Comparison of ENCODE assay signal across 8 cellular contexts in the genomic region with DNA sequence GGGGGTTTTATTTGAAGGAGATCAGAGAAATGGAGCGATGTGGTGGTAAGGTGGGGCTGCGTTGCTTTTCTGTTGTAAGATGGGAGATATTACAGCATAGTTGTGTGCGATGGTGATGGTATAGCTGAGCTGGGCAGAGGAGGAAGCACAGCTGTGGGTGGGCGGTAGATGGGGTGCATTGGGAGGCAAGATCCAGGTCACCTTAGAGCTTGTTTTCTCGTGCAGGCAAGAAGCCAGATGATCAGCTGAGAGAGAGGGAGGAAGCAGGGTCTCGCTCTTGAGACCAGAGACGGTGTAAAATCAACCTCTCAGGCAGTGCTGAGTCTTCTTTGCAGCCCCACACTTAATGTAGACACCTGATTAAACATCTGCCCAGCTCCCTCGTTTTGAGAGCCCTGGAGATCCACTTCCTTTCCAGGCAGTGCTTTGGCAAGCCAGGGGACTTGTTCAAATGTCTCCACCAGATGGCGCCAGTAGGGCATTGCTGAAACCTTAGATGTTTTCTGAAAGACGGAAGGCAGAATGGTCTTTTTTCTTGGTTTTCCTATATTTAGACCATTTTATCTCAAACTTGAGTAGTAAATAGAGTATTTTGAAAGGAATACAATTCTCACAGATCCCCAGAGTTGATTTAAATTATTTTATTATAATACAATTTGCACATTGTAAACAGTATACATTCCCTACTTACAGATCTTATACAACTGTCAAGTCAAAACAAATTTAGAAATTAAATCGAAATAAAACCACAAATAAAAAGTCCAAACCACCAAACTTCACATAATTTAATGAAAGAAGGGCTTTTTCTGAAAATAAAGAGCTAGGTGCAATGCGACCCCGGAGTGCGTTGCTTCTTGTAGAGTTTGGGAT. TPM values are rescaled to one million over a fixed set of nuclear protein-coding genes. Genes with fewer than 3 reads are reported as not detected.
DNase-seq lines count a peak whose midpoint lies in the region; ATAC-seq, FAIRE-seq and TF ChIP-seq lines count a peak whose summit lies in the region.

No MANE protein-coding gene starts in this region.

- no peaks in the 10 kb centered on the region for H3K36me3 ChIP-seq in mucosa of descending colon (ENCODE audit: low read depth)

- peak; percentile 59 for DNase-seq in GM04504 (ENCODE audit: low read depth)
- DNase-seq in HT1080 (ENCODE audit: low read depth), result peak; percentile 61
- peak; percentile 62 to 84 for DNase-seq in NOMO-1 (lab: John Stamatoyannopoulos, UW; ENCODE audit: unreplicated experiment in 2 of 2)
- DNase-seq in activated CD8-positive, alpha-beta memory T cell treated with anti-CD3 and anti-CD28 coated beads for 48 hours (ENCODE audit: low read depth in 2 of 3, low spot score in 2 of 3), result peak; percentile 24 to 51 (median 34)
- DNase-seq in mucosa of descending colon, result peak in 2 of 3 donors; percentile 77 to 92
- DNase-seq in stimulated activated CD8-positive, alpha-beta memory T cell treated with anti-CD3 and anti-CD28 coated beads, Interleukin-4, amount 100 ng/mL, for 24 hours (ENCODE audit: low read depth), result peak; percentile 58

- no peak overlapping the region for H3K4me3 ChIP-seq in mucosa of descending colon

- intact Hi-C loops in mucosa of descending colon (cut with DNase I, micrococcal nuclease), result loop anchor here (5.0 to 10.0 kb wide), 2 partner anchors 545 to 547 kb away; no protein-coding TSS in a partner anchor

- ATAC-seq in mucosa of descending colon (peak; percentile 78), HG03378 (IDR thresholded peaks at IDR 0.05; ENCODE audit: unreplicated experiment) (no peak)

- FAIRE-seq in endometrium (lab: Jason Lieb, UNC), result peak; percentile 48

- H3K9me3 ChIP-seq in mucosa of descending colon, result no peaks in the 10 kb centered on the region

- peaks cover 6% of the 10 kb centered on the region for H3K4me1 ChIP-seq in mucosa of descending colon (ENCODE audit: low read depth)

- peak; percentile 77 for TF ChIP-seq CTCF in mucosa of descending colon (IDR thresholded peaks at IDR 0.05)

RNA-seq across cellular contexts. Expression of a gene that starts 21.1 kb away (rescaled TPM):
- total RNA-seq in HT1080 (2014; rRNA removed; shearing (Covaris generic)), result 3.1 and 5.4 TPM in 2 replicates
- polyA plus RNA-seq in HT1080 (2015; cell fraction: cytosol; rRNA removed), result 4.7 and 5.3 TPM in 2 replicates
- 2.9 and 3.5 TPM in 2 replicates for polyA plus RNA-seq in HT1080 (2015; cell fraction: nucleus; rRNA removed)
- 1 to 10 TPM in 2 of 3 donors, under 1 TPM in 1; 0.28 to 1.7 (median 1.1) TPM for total RNA-seq in mucosa of descending colon

Comparison
In these comparisons a context has a peak if more than half of its experiments do, and no peak if none do; other contexts are left out.
1. DNase-seq: peak in every context shown above with its lines; median percentile 84 in mucosa of descending colon; 73 in NOMO-1; 61 in HT1080; 59 in GM04504; 58 in stimulated activated CD8-positive, alpha-beta memory T cell treated with anti-CD3 and anti-CD28 coated beads, Interleukin-4, amount 100 ng/mL, for 24 hours; 34 in activated CD8-positive, alpha-beta memory T cell treated with anti-CD3 and anti-CD28 coated beads for 48 hours.